Comparison of ENCODE assay signal across 19 cellular contexts in genomic region chr3:24740367-24740766, GRCh38.
"Had no signal": no experiment of that assay in that cellular context is flagged by ENCODE, and none has a peak within 500 bp of the region (broad histone marks: within the 10 kb centered on the region; RNA-seq: fewer than 3 reads in every experiment).

No MANE protein-coding gene starts in this region.

- H3K4me1 ChIP-seq: body of pancreas, sigmoid colon, vagina had no signal

- H3K27ac ChIP-seq: body of pancreas, cardiac muscle cell, sigmoid colon, thoracic aorta, vagina had no signal

- ATAC-seq: body of pancreas; stimulated activated naive B cell treated with anti-CD40 and anti-IgM and Interleukin-4, amounts not matched to agents 10 μg/mL and 1 μg/mL and 100 μg/mL, for 72 hours; T-helper 17 cell had no signal

- H3K36me3 ChIP-seq: cardiac muscle cell, sigmoid colon, thoracic aorta, vagina had no signal

- H3K4me3 ChIP-seq: body of pancreas, cardiac muscle cell, sigmoid colon, thoracic aorta, vagina had no signal

- DNase-seq: activated CD4-positive, alpha-beta T cell treated with anti-CD3 and anti-CD28 coated beads for 4 hours; activated CD4-positive, alpha-beta T cell treated with anti-CD3 and anti-CD28 coated beads, Interleukin-2, amount 50 U/mL, for 48 hours; activated CD4-positive, CD25-positive, alpha-beta regulatory T cell; activated effector memory CD4-positive, alpha-beta T cell treated with anti-CD3 and anti-CD28 coated beads, Interleukin-2, amount 50 U/mL, for 16 hours; activated naive CD4-positive, alpha-beta T cell treated with anti-CD3 and anti-CD28 coated beads, Interleukin-2, amount 10 ng/mL, durations not matched to agents 7 days and 5 days; activated T-cell treated with anti-CD3 and anti-CD28 coated beads, Interleukin-2, amount 50 U/mL, for 48 hours; body of pancreas; effector CD4-positive, alpha-beta T cell; erythroblast; foreskin fibroblast; naive B cell; sigmoid colon; stimulated activated CD4-positive, alpha-beta T cell treated with anti-CD3 and anti-CD28 coated beads, Interleukin-2, amount 100 ng/mL, for 48 hours; stimulated activated CD8-positive, alpha-beta memory T cell treated with anti-CD3 and anti-CD28 coated beads, Interleukin-4, amount 100 ng/mL, for 48 hours; stimulated activated naive B cell treated with anti-CD40 and anti-IgM and Interleukin-4, amounts not matched to agents 10 μg/mL and 1 μg/mL and 100 μg/mL, for 72 hours; T-helper 17 cell had no signal

- H3K9me3 ChIP-seq: body of pancreas, sigmoid colon, thoracic aorta, vagina had no signal

- H3K27me3 ChIP-seq: body of pancreas, cardiac muscle cell, sigmoid colon, vagina had no signal
